Comparison of ENCODE assay signal across 8 cellular contexts in the genomic region with DNA sequence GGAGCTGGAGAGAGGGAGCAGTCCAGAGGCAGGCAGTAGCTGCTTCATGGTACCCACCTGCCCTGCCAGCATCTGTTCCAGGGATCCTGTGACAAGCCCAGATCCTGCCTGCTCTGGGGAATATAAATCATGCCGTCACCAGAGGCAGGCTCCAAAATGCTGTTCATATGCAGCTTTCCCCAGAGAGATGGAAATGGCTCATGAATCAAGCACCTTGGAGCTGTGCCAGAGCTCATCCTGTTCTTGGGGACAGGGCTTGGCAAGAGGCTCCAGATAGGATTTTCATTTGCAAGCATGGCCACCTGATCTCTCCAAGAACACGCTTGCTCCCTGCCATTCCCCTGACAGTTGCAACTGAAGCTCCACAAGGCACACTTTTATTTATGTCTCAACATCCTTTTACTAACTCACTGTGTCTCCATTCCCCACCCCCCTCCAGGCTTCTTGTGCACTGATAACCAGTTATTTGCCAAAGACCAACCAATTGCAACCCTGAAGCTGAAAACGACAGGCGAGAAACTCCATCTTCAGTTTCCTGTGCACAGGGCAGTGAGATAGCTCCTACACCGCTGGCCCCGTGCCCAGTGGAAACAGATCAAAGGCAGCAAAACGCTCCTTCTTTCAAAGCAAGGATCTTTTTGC.
DNase-seq lines count a peak whose midpoint lies in the region; ATAC-seq and TF ChIP-seq lines count a peak whose summit lies in the region.

No MANE protein-coding gene starts in this region.

- POLR2A ChIA-PET in RWPE1 (lab: Yijun Ruan, JAX; ENCODE audit: low non-redundant PET) = no interaction called here

- CTCF ChIA-PET in RWPE1 (lab: Yijun Ruan, JAX) = no interaction called here

- H3K4me3 ChIP-seq in foreskin fibroblast (ENCODE audit: low read depth in 1 of 2, low read length in 2 of 2) = no peak overlapping the region

- TF ChIP-seq CTCF in RWPE1 (conservative IDR thresholded peaks at IDR 0.05; ENCODE audit: low read depth) (no peak), foreskin fibroblast (IDR thresholded peaks at IDR 0.05; ENCODE audit: low read depth, low read length) (no peak)

- no peaks in the 10 kb centered on the region for H3K4me1 Mint-ChIP-seq in activated T-helper 17 cell treated with anti-CD3 and anti-CD28 coated beads, Interleukin-2, amount 50 U/mL, for 72 hours

- no peak for ATAC-seq in activated T-helper 17 cell treated with anti-CD3 and anti-CD28 coated beads, Interleukin-2, amount 50 U/mL, for 72 hours (replicated peaks)
- ATAC-seq in GM19455 (IDR thresholded peaks at IDR 0.05; ENCODE audit: unreplicated experiment) (no peak), GM21786 (IDR thresholded peaks at IDR 0.05; ENCODE audit: unreplicated experiment) (no peak)

- no peak overlapping the region for H3K4me3 Mint-ChIP-seq in activated T-helper 17 cell treated with anti-CD3 and anti-CD28 coated beads, Interleukin-2, amount 50 U/mL, for 72 hours

- H3K27me3 Mint-ChIP-seq in activated T-helper 17 cell treated with anti-CD3 and anti-CD28 coated beads, Interleukin-2, amount 50 U/mL, for 72 hours = peaks cover 23% of the 10 kb centered on the region

- H3K27ac Mint-ChIP-seq in activated T-helper 17 cell treated with anti-CD3 and anti-CD28 coated beads, Interleukin-2, amount 50 U/mL, for 72 hours = no peak overlapping the region

- intact Hi-C loops in posterior vena cava (cut with DNase I) = no loop called here

- DNase-seq in NCI-H1105 (lab: John Stamatoyannopoulos, UW) (peak; percentile 97), RWPE1 (ENCODE audit: low spot score) (no peak), foreskin fibroblast (peak; percentile 59 to 79), posterior vena cava (ENCODE audit: low spot score) (peak; percentile 86), dedifferentiated amniotic fluid mesenchymal stem cell (ENCODE audit: extremely low spot score) (no peak)

- peak overlapping the region; percentile 54 for H3K27ac ChIP-seq in RWPE1

- H3K36me3 Mint-ChIP-seq in activated T-helper 17 cell treated with anti-CD3 and anti-CD28 coated beads, Interleukin-2, amount 50 U/mL, for 72 hours (ENCODE audit: low read depth) = no peaks in the 10 kb centered on the region

- no peaks in the 10 kb centered on the region for H3K9me3 Mint-ChIP-seq in activated T-helper 17 cell treated with anti-CD3 and anti-CD28 coated beads, Interleukin-2, amount 50 U/mL, for 72 hours

Comparison
In these comparisons a context has a peak if more than half of its experiments do, and no peak if none do; other contexts are left out.
1. DNase-seq: peak in NCI-H1105 (single experiment), foreskin fibroblast (2 of 2) and posterior vena cava (single experiment); none in RWPE1 (single experiment) and dedifferentiated amniotic fluid mesenchymal stem cell (single experiment).